Comparison of ENCODE assay signal across 8 cellular contexts in the genomic region with DNA sequence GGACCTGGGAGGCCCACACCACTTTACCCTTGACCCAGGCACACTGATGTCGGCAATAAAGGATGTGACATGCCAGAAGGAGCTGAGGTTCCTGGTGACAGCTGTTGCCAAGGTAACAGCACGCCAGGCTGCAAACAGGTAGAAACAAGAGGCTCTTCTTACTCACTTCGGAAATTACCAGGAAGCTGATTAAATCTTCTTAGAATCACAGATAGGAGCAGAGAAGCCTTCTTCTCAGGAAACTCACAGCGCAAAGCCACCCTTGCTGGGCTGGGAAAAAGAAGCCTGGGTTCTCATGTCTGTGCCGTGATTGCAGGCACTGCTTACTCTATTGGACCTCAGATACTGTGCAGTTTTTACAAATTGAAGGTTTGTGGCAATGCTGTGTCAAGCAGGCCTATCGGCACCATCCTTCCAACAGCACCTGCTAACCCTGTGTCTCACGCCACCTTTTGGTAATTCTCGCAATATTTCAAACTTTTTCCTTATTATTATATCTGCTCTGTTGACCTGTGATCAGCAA.
DNase-seq lines count a peak whose midpoint lies in the region; TF ChIP-seq lines count a peak whose summit lies in the region.

No MANE protein-coding gene starts in this region.

- H3K36me3 Mint-ChIP-seq in stimulated activated naive CD8-positive, alpha-beta T cell treated with anti-CD3 and anti-CD28 coated beads, Interleukin-15, Interleukin-2, amounts not matched to agents 100 ng/mL and 50 ng/mL, for 24 hours (ENCODE audit: low read depth): no peaks in the 10 kb centered on the region
- H3K36me3 Mint-ChIP-seq in glutamatergic neuron (ENCODE audit: unreplicated experiment): no peaks in the 10 kb centered on the region

- H3K4me3 Mint-ChIP-seq in stimulated activated naive CD8-positive, alpha-beta T cell treated with anti-CD3 and anti-CD28 coated beads, Interleukin-15, Interleukin-2, amounts not matched to agents 100 ng/mL and 50 ng/mL, for 24 hours: peak overlapping the region; percentile 36
- H3K4me3 Mint-ChIP-seq in glutamatergic neuron (ENCODE audit: unreplicated experiment): no peak overlapping the region

- H3K4me3 ChIP-seq in kidney epithelial cell (ENCODE audit: low read depth, low read length): no peak overlapping the region

- no peaks in the 10 kb centered on the region for H3K9me3 Mint-ChIP-seq in stimulated activated naive CD8-positive, alpha-beta T cell treated with anti-CD3 and anti-CD28 coated beads, Interleukin-15, Interleukin-2, amounts not matched to agents 100 ng/mL and 50 ng/mL, for 24 hours
- H3K9me3 Mint-ChIP-seq in glutamatergic neuron (ENCODE audit: unreplicated experiment): no peaks in the 10 kb centered on the region

- no peaks in the 10 kb centered on the region for H3K36me3 ChIP-seq in kidney epithelial cell (ENCODE audit: control insufficient read depth, insufficient read depth, low read length)

- H3K27ac Mint-ChIP-seq in stimulated activated naive CD8-positive, alpha-beta T cell treated with anti-CD3 and anti-CD28 coated beads, Interleukin-15, Interleukin-2, amounts not matched to agents 100 ng/mL and 50 ng/mL, for 24 hours: peak overlapping the region; percentile 70
- no peak overlapping the region for H3K27ac Mint-ChIP-seq in glutamatergic neuron (ENCODE audit: unreplicated experiment)

- peaks cover 57% of the 10 kb centered on the region for H3K4me1 Mint-ChIP-seq in stimulated activated naive CD8-positive, alpha-beta T cell treated with anti-CD3 and anti-CD28 coated beads, Interleukin-15, Interleukin-2, amounts not matched to agents 100 ng/mL and 50 ng/mL, for 24 hours (ENCODE audit: low read depth)
- H3K4me1 Mint-ChIP-seq in glutamatergic neuron (ENCODE audit: low read depth, unreplicated experiment): peaks cover 12% of the 10 kb centered on the region

- no peaks in the 10 kb centered on the region for H3K27me3 Mint-ChIP-seq in stimulated activated naive CD8-positive, alpha-beta T cell treated with anti-CD3 and anti-CD28 coated beads, Interleukin-15, Interleukin-2, amounts not matched to agents 100 ng/mL and 50 ng/mL, for 24 hours
- no peaks in the 10 kb centered on the region for H3K27me3 Mint-ChIP-seq in glutamatergic neuron (ENCODE audit: unreplicated experiment)

- DNase-seq in NCI-H1694 (lab: John Stamatoyannopoulos, UW): peak; percentile 14
- DNase-seq in NCI-H1694 treated with DMSO at 0.1 percent for 48 hours (lab: John Stamatoyannopoulos, UW): no peak
- peak; percentile 68 for DNase-seq in activated T-cell treated with anti-CD3 and anti-CD28 coated beads, Interleukin-2, amount 50 U/mL, for 1 hour
- DNase-seq in kidney epithelial cell (ENCODE audit: low read depth): no peak
- no peak for DNase-seq in glutamatergic neuron
- DNase-seq in Ammon's horn (ENCODE audit: low spot score): no peak
- DNase-seq in ecto neural progenitor cell (ENCODE audit: low spot score): no peak

- TF ChIP-seq CTCF in kidney epithelial cell (IDR thresholded peaks at IDR 0.05; ENCODE audit: insufficient read depth, low read length, poor library complexity, severe bottlenecking) (peak; percentile 21), glutamatergic neuron (IDR thresholded peaks at IDR 0.05; ENCODE audit: partially characterized antibody, unreplicated experiment) (no peak)

- H3K27me3 ChIP-seq in kidney epithelial cell (ENCODE audit: control insufficient read depth, insufficient read depth, low read length): no peaks in the 10 kb centered on the region

Comparison
In these comparisons a context has a peak if more than half of its experiments do, and no peak if none do; other contexts are left out.
1. DNase-seq: peak in NCI-H1694 (single experiment) and activated T-cell treated with anti-CD3 and anti-CD28 coated beads, Interleukin-2, amount 50 U/mL, for 1 hour (single experiment); none in NCI-H1694 treated with DMSO at 0.1 percent for 48 hours (single experiment), kidney epithelial cell (single experiment), glutamatergic neuron (single experiment), Ammon's horn (single experiment) and ecto neural progenitor cell (single experiment).